ENCODE assay signal across 27 cellular contexts in the genomic region with DNA sequence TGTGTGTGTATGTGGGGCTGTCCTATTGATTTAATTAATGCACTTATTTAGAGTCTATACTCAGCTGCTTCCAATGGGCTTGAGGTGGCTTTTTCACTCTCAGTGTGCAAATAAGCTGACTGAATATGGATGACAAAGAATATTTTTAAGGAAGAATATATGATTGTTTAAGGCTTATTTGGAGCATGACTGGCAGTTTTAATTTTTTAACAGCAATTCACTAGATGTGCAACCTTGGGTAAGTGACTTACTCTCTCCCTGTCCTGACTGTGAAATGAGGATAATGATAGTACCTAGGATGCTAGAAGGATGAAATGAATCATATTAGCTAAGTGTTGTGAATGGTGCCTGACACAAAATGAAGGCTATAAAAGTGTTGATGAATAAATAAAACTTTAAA.
"Had no signal": no experiment of that assay in that cellular context is flagged by ENCODE, and none has a peak within 500 bp of the region (broad histone marks: within the 10 kb centered on the region; RNA-seq: fewer than 3 reads in every experiment).

No MANE protein-coding gene starts in this region.

- ATAC-seq: left lobe of liver; lower lobe of right lung; naive thymus-derived CD8-positive, alpha-beta T cell; right cardiac atrium; stimulated activated effector memory CD8-positive, alpha-beta T cell treated with anti-CD3 and anti-CD28 coated beads, Interleukin-12 subunit alpha, Interleukin-12 subunit beta, amount 100 ng/mL, for 72 hours; upper lobe of right lung had no signal

- H3K4me3 ChIP-seq: lower lobe of right lung, ovary, sigmoid colon, spleen, suprapubic skin, thoracic aorta, tibial artery, upper lobe of right lung had no signal

- H3K27ac Mint-ChIP-seq: naive thymus-derived CD8-positive, alpha-beta T cell; progenitor cell of endocrine pancreas; stimulated activated effector memory CD8-positive, alpha-beta T cell treated with anti-CD3 and anti-CD28 coated beads, Interleukin-12 subunit alpha, Interleukin-12 subunit beta, amount 100 ng/mL, for 72 hours; stimulated activated naive CD8-positive, alpha-beta T cell treated with anti-CD3 and anti-CD28 coated beads, Interleukin-15, Interleukin-2, amounts not matched to agents 100 ng/mL and 50 ng/mL, for 24 hours had no signal

- H3K27me3 Mint-ChIP-seq: progenitor cell of endocrine pancreas had no signal

- H3K27me3 ChIP-seq: ovary, sigmoid colon, spleen, suprapubic skin, tibial artery, upper lobe of right lung had no signal

- H3K36me3 ChIP-seq: lower lobe of right lung, ovary, sigmoid colon, suprapubic skin, thoracic aorta, tibial artery, upper lobe of right lung had no signal

- H3K4me1 Mint-ChIP-seq: stimulated activated effector memory CD8-positive, alpha-beta T cell treated with anti-CD3 and anti-CD28 coated beads, Interleukin-12 subunit alpha, Interleukin-12 subunit beta, amount 100 ng/mL, for 72 hours had no signal

- H3K27ac ChIP-seq: lower lobe of right lung, ovary, sigmoid colon, suprapubic skin, thoracic aorta, tibial artery, upper lobe of right lung had no signal

- H3K9me3 Mint-ChIP-seq: naive thymus-derived CD8-positive, alpha-beta T cell; nephron progenitor cell; stimulated activated effector memory CD8-positive, alpha-beta T cell treated with anti-CD3 and anti-CD28 coated beads, Interleukin-12 subunit alpha, Interleukin-12 subunit beta, amount 100 ng/mL, for 72 hours; stimulated activated naive CD8-positive, alpha-beta T cell treated with anti-CD3 and anti-CD28 coated beads, Interleukin-15, Interleukin-2, amounts not matched to agents 100 ng/mL and 50 ng/mL, for 24 hours had no signal

- H3K4me3 Mint-ChIP-seq: naive thymus-derived CD8-positive, alpha-beta T cell; nephron progenitor cell; stimulated activated effector memory CD8-positive, alpha-beta T cell treated with anti-CD3 and anti-CD28 coated beads, Interleukin-12 subunit alpha, Interleukin-12 subunit beta, amount 100 ng/mL, for 72 hours; stimulated activated naive CD8-positive, alpha-beta T cell treated with anti-CD3 and anti-CD28 coated beads, Interleukin-15, Interleukin-2, amounts not matched to agents 100 ng/mL and 50 ng/mL, for 24 hours had no signal

- H3K4me1 ChIP-seq: suprapubic skin, tibial artery, upper lobe of right lung had no signal

- FAIRE-seq: keratinocyte, small intestine, urothelium cell line had no signal

- DNase-seq: hippocampal formation; kidney glomerular epithelial cell; left cardiac atrium; lower lobe of right lung; mammary epithelial cell; mesenchymal stem cell; naive thymus-derived CD8-positive, alpha-beta T cell; nephron progenitor cell; ovary; retina; right cardiac atrium; sigmoid colon; small intestine; spleen; stimulated activated CD4-positive, alpha-beta T cell treated with anti-CD3 and anti-CD28 coated beads, Interleukin-4, amount 100 ng/mL, for 24 hours; stimulated activated naive CD4-positive, alpha-beta T cell; tibial artery; trophoblast cell; upper lobe of right lung had no signal

- H3K9me3 ChIP-seq: lower lobe of right lung, ovary, sigmoid colon, spleen, suprapubic skin, thoracic aorta, tibial artery, upper lobe of right lung had no signal
